In genomic region chr16:14120335-14120734, GRCh38 we compare ENCODE assay signal across 17 cellular contexts.
"Had no signal": no experiment of that assay in that cellular context is flagged by ENCODE, and none has a peak within 500 bp of the region (broad histone marks: within the 10 kb centered on the region; RNA-seq: fewer than 3 reads in every experiment).

No MANE protein-coding gene starts in this region.

- H3K27ac ChIP-seq: colonic mucosa, heart left ventricle, neutrophil, testis, tibial nerve, upper lobe of right lung, vagina had no signal

- H3K9me3 Mint-ChIP-seq: stimulated activated naive CD8-positive, alpha-beta T cell treated with anti-CD3 and anti-CD28 coated beads, Interleukin-15, amount 100 ng/mL, for 72 hours had no signal

- H3K27me3 ChIP-seq: colonic mucosa, heart left ventricle, neutrophil, testis, tibial nerve, upper lobe of right lung, vagina had no signal

- H3K4me1 ChIP-seq: colonic mucosa had no signal

- DNase-seq: colonic mucosa; effector CD4-positive, alpha-beta T cell; foreskin melanocyte; heart left ventricle; hypothalamus; kidney glomerular epithelial cell; mesenchymal stem cell; naive B cell; small intestine; stimulated activated CD4-positive, alpha-beta T cell treated with anti-CD3 and anti-CD28 coated beads, Interleukin-2, amount 100 ng/mL, for 48 hours; stimulated activated naive CD8-positive, alpha-beta T cell treated with anti-CD3 and anti-CD28 coated beads, Interleukin-15, amount 100 ng/mL, for 72 hours; testis; upper lobe of right lung had no signal

- H3K27me3 Mint-ChIP-seq: naive B cell; stimulated activated naive CD8-positive, alpha-beta T cell treated with anti-CD3 and anti-CD28 coated beads, Interleukin-15, amount 100 ng/mL, for 72 hours had no signal

- H3K9me3 ChIP-seq: colonic mucosa, neutrophil, testis, upper lobe of right lung, vagina had no signal

- ATAC-seq: heart left ventricle; stimulated activated naive CD8-positive, alpha-beta T cell treated with anti-CD3 and anti-CD28 coated beads, Interleukin-15, amount 100 ng/mL, for 72 hours; upper lobe of right lung had no signal

- H3K27ac Mint-ChIP-seq: nephron had no signal

- H3K36me3 ChIP-seq: colonic mucosa, heart left ventricle, neutrophil, tibial nerve, upper lobe of right lung, vagina had no signal

- H3K4me3 Mint-ChIP-seq: nephron; stimulated activated naive CD8-positive, alpha-beta T cell treated with anti-CD3 and anti-CD28 coated beads, Interleukin-15, amount 100 ng/mL, for 72 hours had no signal

- H3K4me3 ChIP-seq: colonic mucosa, heart left ventricle, testis, tibial nerve, upper lobe of right lung, vagina had no signal
